8 cellular contexts compared by ENCODE assay signal in genomic region chr1:155128755-155129473, GRCh38. TPM values are rescaled to one million over a fixed set of nuclear protein-coding genes. Genes with fewer than 3 reads are reported as not detected.
DNase-seq lines count a peak whose midpoint lies in the region; ATAC-seq and TF ChIP-seq lines count a peak whose summit lies in the region.

No MANE protein-coding gene starts in this region.

- H3K4me1 ChIP-seq in ES-I3 (ENCODE audit: insufficient read depth, low read length) = peaks cover 28% of the 10 kb centered on the region
- peaks cover 24% of the 10 kb centered on the region for H3K4me1 ChIP-seq in cardiac muscle cell (ENCODE audit: low read depth)
- H3K4me1 ChIP-seq in trophoblast cell (ENCODE audit: control insufficient read depth in 1 of 2, insufficient read depth in 2 of 2, low read length in 2 of 2) = peaks cover 41 to 50% of the 10 kb centered on the region in 2 experiments

- H4K91ac ChIP-seq in trophoblast cell (ENCODE audit: low read depth, low read length) = peak overlapping the region; percentile 99

- peak overlapping the region; percentile 59 for H3K4me3 ChIP-seq in cardiac muscle cell
- H3K4me3 ChIP-seq in trophoblast cell (ENCODE audit: low read depth, low read length) = peak overlapping the region; percentile 81

- peak overlapping the region; percentile 95 for H2BK120ac ChIP-seq in trophoblast cell (ENCODE audit: insufficient read depth, low read length, poor library complexity)

- H3K9me3 ChIP-seq in ES-I3 (ENCODE audit: control insufficient read depth, insufficient read depth, low read length) = no peaks in the 10 kb centered on the region
- no peaks in the 10 kb centered on the region for H3K9me3 ChIP-seq in cardiac muscle cell (ENCODE audit: low read depth)
- peaks cover 2% of the 10 kb centered on the region for H3K9me3 ChIP-seq in trophoblast cell (ENCODE audit: insufficient read depth, low read depth, low read length)

- peak overlapping the region; percentile 91 for H3K18ac ChIP-seq in trophoblast cell (ENCODE audit: low read length)

- H3K23ac ChIP-seq in trophoblast cell (ENCODE audit: low read length) = no peak overlapping the region

- peak overlapping the region; percentile 95 for H3K14ac ChIP-seq in trophoblast cell (ENCODE audit: low read length)

- peaks cover 57% of the 10 kb centered on the region for H3K79me1 ChIP-seq in trophoblast cell (ENCODE audit: low read length)

- ATAC-seq in SK-N-SH treated with all-trans-retinoic acid at 6 μM for 48 hours (peak; percentile 21), GM18517 (IDR thresholded peaks at IDR 0.05; ENCODE audit: unreplicated experiment) (no peak), HG03378 (IDR thresholded peaks at IDR 0.05; ENCODE audit: unreplicated experiment) (no peak)

- WGBS in trophoblast cell (ENCODE audit: extremely low coverage, insufficient coverage, insufficient read length) = no CpG with 5 or more reads among the region's 14 CpGs

- peak overlapping the region; percentile 75 for H3K4me2 ChIP-seq in trophoblast cell (ENCODE audit: low read length)

- peak overlapping the region; percentile 29 for H2BK12ac ChIP-seq in trophoblast cell (ENCODE audit: low read length)

- DNase-seq in cardiac muscle cell (ENCODE audit: low read depth in 1 of 2, low spot score in 1 of 2) (peak in 1 of 2 donors; percentile 19), trophoblast cell (peak in 1 of 2 donors; percentile 31), NCI-H2107 treated with DMSO at 0.1 percent for 48 hours (lab: John Stamatoyannopoulos, UW; ENCODE audit: unreplicated experiment) (no peak), glomerular visceral epithelial cell (ENCODE audit: extremely low spot score) (no peak)

- no peak for TF ChIP-seq CTCF in cardiac muscle cell (IDR thresholded peaks at IDR 0.05; ENCODE audit: low read depth, low read length)

- H2AFZ ChIP-seq in trophoblast cell (ENCODE audit: insufficient read depth, low read length, poor library complexity) = peak overlapping the region; percentile 27

- H2AK5ac ChIP-seq in trophoblast cell (ENCODE audit: low read length) = peak overlapping the region; percentile 92

- peak overlapping the region; percentile 98 for H2BK5ac ChIP-seq in trophoblast cell (ENCODE audit: low read depth, low read length, poor library complexity)

- peak overlapping the region; percentile 55 for H3K9ac ChIP-seq in ES-I3 (ENCODE audit: low read depth, low read length)
- H3K9ac ChIP-seq in trophoblast cell (ENCODE audit: low read length) = peak overlapping the region; percentile 95

- H3K36me3 ChIP-seq in ES-I3 (ENCODE audit: insufficient read depth, low read length) = no peaks in the 10 kb centered on the region
- peaks cover 22% of the 10 kb centered on the region for H3K36me3 ChIP-seq in cardiac muscle cell
- H3K36me3 ChIP-seq in trophoblast cell (ENCODE audit: control insufficient read depth in 1 of 2, insufficient read depth in 2 of 2, low read length in 2 of 2) = peaks cover 23 to 25% of the 10 kb centered on the region in 2 experiments

- peak overlapping the region; percentile 91 for H3K4ac ChIP-seq in trophoblast cell (ENCODE audit: low read depth, low read length)

- peak overlapping the region; percentile 88 for H4K8ac ChIP-seq in trophoblast cell (ENCODE audit: low read depth, low read length)

- peaks cover 12% of the 10 kb centered on the region for H3K27me3 ChIP-seq in cardiac muscle cell
- no peaks in the 10 kb centered on the region for H3K27me3 ChIP-seq in trophoblast cell (ENCODE audit: insufficient read depth, low read length)

- peak overlapping the region; percentile 71 for H4K12ac ChIP-seq in trophoblast cell (ENCODE audit: low read depth, low read length)

- H3K79me2 ChIP-seq in trophoblast cell (ENCODE audit: control insufficient read depth, insufficient read depth, low read length, poor library complexity) = peaks cover 33% of the 10 kb centered on the region

- H3K27ac ChIP-seq in cardiac muscle cell (peak overlapping the region; percentile 98), trophoblast cell (ENCODE audit: low read depth, low read length) (peak overlapping the region; percentile 99)

TF ChIP-seq in SK-N-SH treated with all-trans-retinoic acid at 6 μM for 48 hours, 23 proteins besides CTCF, POLR2A, EP300 and RAD21:
- TF ChIP-seq TCF4 (CRISPR knock-in tag; IDR thresholded peaks at IDR 0.05; ENCODE audit: borderline replicate concordance) (no peak), ZNF70 (CRISPR knock-in tag; IDR thresholded peaks at IDR 0.05) (no peak), BACH2 (CRISPR knock-in tag; IDR thresholded peaks at IDR 0.05; ENCODE audit: borderline replicate concordance) (no peak), SNAI2 (CRISPR knock-in tag; IDR thresholded peaks at IDR 0.05) (no peak), ZNF8 (CRISPR knock-in tag; IDR thresholded peaks at IDR 0.05) (no peak), ZC3H10 (CRISPR knock-in tag; IDR thresholded peaks at IDR 0.05) (no peak), ZNF565 (CRISPR knock-in tag; conservative IDR thresholded peaks at IDR 0.05; ENCODE audit: low read depth) (no peak), GLIS3 (CRISPR knock-in tag; IDR thresholded peaks at IDR 0.05) (no peak; the same call in 1 of the 2 replicates), ZFP30 (CRISPR knock-in tag; IDR thresholded peaks at IDR 0.05) (no peak), POU6F1 (CRISPR knock-in tag; IDR thresholded peaks at IDR 0.05; ENCODE audit: borderline replicate concordance, low read depth) (no peak), OSR1 (CRISPR knock-in tag; IDR thresholded peaks at IDR 0.05) (no peak), TOX (CRISPR knock-in tag; IDR thresholded peaks at IDR 0.05; ENCODE audit: borderline replicate concordance) (no peak), CSRNP3 (CRISPR knock-in tag; IDR thresholded peaks at IDR 0.05) (no peak), ARNTL (CRISPR knock-in tag; IDR thresholded peaks at IDR 0.05; ENCODE audit: borderline replicate concordance, low read depth) (no peak), ZFP3 (CRISPR knock-in tag; IDR thresholded peaks at IDR 0.05) (no peak), ESRRG (CRISPR knock-in tag; IDR thresholded peaks at IDR 0.05) (no peak)

RNA-seq across cellular contexts. Expression of gene EFNA1, which starts 1.2 kb away (rescaled TPM):
- 39.1 and 43.1 TPM in 2 replicates for total RNA-seq in cardiac muscle cell
- 83.5 and 104 TPM in 2 replicates for polyA plus RNA-seq in cardiac muscle cell
- 81.6 and 84.2 TPM in 2 replicates for polyA plus RNA-seq in trophoblast cell (2013)

RNA-seq across cellular contexts. Expression of gene SLC50A1, which starts 6.7 kb away (rescaled TPM):
- total RNA-seq in cardiac muscle cell = 18.4 and 20.9 TPM in 2 replicates
- 45.1 and 50.7 TPM in 2 replicates for polyA plus RNA-seq in cardiac muscle cell
- 39.1 and 39.3 TPM in 2 replicates for polyA plus RNA-seq in trophoblast cell (2013)

RNA-seq across cellular contexts. Expression of gene DPM3, which starts 11.4 kb away (rescaled TPM):
- 102 and 114 TPM in 2 replicates for total RNA-seq in cardiac muscle cell
- polyA plus RNA-seq in cardiac muscle cell = 105 and 110 TPM in 2 replicates
- polyA plus RNA-seq in trophoblast cell (2013) = 143 and 148 TPM in 2 replicates

RNA-seq across cellular contexts. Expression of gene KRTCAP2, which starts 44.2 kb away (rescaled TPM):
- 122 and 124 TPM in 2 replicates for total RNA-seq in cardiac muscle cell
- polyA plus RNA-seq in cardiac muscle cell = 357 and 428 TPM in 2 replicates
- 237 TPM in 2 replicates for polyA plus RNA-seq in trophoblast cell (2013)

RNA-seq across cellular contexts. Expression of gene TRIM46, which starts 44.7 kb away (rescaled TPM):
- total RNA-seq in cardiac muscle cell = 3.6 and 5.4 TPM in 2 replicates
- polyA plus RNA-seq in cardiac muscle cell = 2.9 and 3.2 TPM in 2 replicates
- polyA plus RNA-seq in trophoblast cell (2013) = 0.81 and 0.85 TPM in 2 replicates
